13 cellular contexts compared by ENCODE assay signal in the genomic region with DNA sequence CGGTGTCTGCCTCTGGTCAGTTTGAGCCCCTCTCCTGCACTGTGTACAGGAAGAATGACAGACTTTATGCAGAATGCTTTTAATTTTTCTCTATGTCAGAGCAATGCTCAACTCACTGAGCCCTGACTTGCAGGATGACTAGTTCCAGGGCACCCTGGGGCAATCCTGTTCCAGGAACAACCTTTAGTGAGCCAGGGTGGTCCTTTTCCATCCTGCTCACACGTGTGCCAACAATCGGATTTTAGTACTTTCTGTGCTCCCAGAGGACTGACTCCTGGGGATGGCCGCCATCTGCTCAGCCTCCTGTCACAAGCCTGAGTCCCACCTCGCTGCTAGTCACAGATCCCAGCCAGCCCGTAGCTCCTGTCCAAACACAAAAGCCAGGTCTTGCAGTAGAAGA. TPM values are rescaled to one million over a fixed set of nuclear protein-coding genes. Genes with fewer than 3 reads are reported as not detected.
"Had no signal": no experiment of that assay in that cellular context is flagged by ENCODE, and none has a peak within 500 bp of the region (broad histone marks: within the 10 kb centered on the region; RNA-seq: fewer than 3 reads in every experiment).

No MANE protein-coding gene starts in this region.

- DNase-seq: activated CD4-positive, alpha-beta memory T cell treated with anti-CD3 and anti-CD28 coated beads, Interleukin-2, amount 10 ng/mL, durations not matched to agents 7 days and 5 days; activated CD4-positive, alpha-beta T cell treated with anti-CD3 and anti-CD28 coated beads for 36 hours; activated naive CD4-positive, alpha-beta T cell treated with anti-CD3 and anti-CD28 coated beads, Interleukin-2, amount 50 U/mL, for 16 hours; activated T-cell treated with anti-CD3 and anti-CD28 coated beads, Interleukin-2, amount 50 U/mL, for 24 hours; adrenal gland; central memory CD4-positive, alpha-beta T cell; cortex of kidney; effector CD4-positive, alpha-beta T cell; esophagus squamous epithelium; hypothalamus; stimulated activated naive CD8-positive, alpha-beta T cell treated with anti-CD3 and anti-CD28 coated beads, Interleukin-15, amount 100 ng/mL, for 72 hours; T-helper 17 cell; testis had no signal

RNA-seq across cellular contexts. Expression of a gene that starts 48.2 kb away (rescaled TPM):
- total RNA-seq: activated CD4-positive, alpha-beta memory T cell treated with anti-CD3 and anti-CD28 coated beads, Interleukin-2, amount 10 ng/mL, durations not matched to agents 7 days and 5 days; activated CD4-positive, alpha-beta T cell treated with anti-CD3 and anti-CD28 coated beads for 36 hours; T-helper 17 cell had no signal
